In the genomic region with DNA sequence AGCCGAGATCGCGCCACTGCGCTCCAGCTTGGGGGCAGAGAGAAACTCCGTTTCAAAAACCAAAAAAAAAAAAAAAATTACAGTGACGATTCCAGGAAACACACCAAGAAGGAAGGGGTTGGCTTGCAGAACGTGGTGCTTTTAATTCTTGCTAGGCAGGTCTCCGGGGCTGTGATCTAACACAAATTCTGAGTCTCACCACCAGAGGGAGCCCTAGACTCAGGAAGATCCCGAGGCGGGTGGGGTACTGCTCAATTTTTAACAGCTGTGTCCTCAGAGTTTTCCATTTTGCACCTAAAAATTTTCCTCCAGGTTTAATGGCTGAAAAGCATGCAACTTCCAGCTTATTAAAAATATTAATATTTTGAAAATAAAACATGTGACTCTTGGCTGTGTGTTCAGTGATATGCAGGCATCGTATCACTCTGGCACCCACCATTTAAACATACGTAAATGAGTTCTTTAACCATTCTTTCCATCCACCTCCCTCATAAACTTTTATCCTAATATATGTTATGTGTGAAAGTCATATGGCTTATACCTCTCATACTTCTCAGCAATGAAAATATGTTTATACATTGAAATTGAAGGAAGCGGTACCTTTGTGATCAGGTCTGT, we compare ENCODE assay signal across 1 cellular context.
TF ChIP-seq lines count a peak whose summit lies in the region.

No MANE protein-coding gene starts in this region.

TF ChIP-seq in HCT116, 20 proteins besides CTCF, POLR2A, EP300 and RAD21 (continued from another document):
- TF ChIP-seq REST (IDR thresholded peaks at IDR 0.05; ENCODE audit: low read depth) (no peak), EZH2 (IDR thresholded peaks at IDR 0.05) (no peak), EGR1 (IDR thresholded peaks at IDR 0.05; ENCODE audit: low read depth) (no peak), EZH2phosphoT487 (IDR thresholded peaks at IDR 0.05; ENCODE audit: borderline replicate concordance) (no peak), ATF3 (IDR thresholded peaks at IDR 0.05) (no peak), TCF7L2 (IDR thresholded peaks at IDR 0.05; ENCODE audit: borderline replicate concordance, extremely low read depth, insufficient read depth, insufficient read length) (no peak), CBX3 (IDR thresholded peaks at IDR 0.05; ENCODE audit: low read depth) (no peak), SP1 (IDR thresholded peaks at IDR 0.05; ENCODE audit: low read depth) (no peak), CEBPB (IDR thresholded peaks at IDR 0.05; ENCODE audit: low read depth) (no peak)
- TF ChIP-seq, protein P1, sequence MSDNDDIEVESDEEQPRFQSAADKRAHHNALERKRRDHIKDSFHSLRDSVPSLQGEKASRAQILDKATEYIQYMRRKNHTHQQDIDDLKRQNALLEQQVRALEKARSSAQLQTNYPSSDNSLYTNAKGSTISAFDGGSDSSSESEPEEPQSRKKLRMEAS (IDR thresholded peaks at IDR 0.05) = no peak
- TF ChIP-seq, protein P2, sequence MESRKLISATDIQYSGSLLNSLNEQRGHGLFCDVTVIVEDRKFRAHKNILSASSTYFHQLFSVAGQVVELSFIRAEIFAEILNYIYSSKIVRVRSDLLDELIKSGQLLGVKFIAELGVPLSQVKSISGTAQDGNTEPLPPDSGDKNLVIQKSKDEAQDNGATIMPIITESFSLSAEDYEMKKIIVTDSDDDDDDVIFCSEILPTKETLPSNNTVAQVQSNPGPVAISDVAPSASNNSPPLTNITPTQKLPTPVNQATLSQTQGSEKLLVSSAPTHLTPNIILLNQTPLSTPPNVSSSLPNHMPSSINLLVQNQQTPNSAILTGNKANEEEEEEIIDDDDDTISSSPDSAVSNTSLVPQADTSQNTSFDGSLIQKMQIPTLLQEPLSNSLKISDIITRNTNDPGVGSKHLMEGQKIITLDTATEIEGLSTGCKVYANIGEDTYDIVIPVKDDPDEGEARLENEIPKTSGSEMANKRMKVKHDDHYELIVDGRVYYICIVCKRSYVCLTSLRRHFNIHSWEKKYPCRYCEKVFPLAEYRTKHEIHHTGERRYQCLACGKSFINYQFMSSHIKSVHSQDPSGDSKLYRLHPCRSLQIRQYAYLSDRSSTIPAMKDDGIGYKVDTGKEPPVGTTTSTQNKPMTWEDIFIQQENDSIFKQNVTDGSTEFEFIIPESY (IDR thresholded peaks at IDR 0.05; ENCODE audit: extremely low read depth, insufficient replicate concordance, low read length) = no peak
TF ChIP-seq in HCT116: peak in this region for 0.
